Comparison of ENCODE assay signal across 8 cellular contexts in genomic region chr4:156885374-156885773, GRCh38.
"Had no signal": no experiment of that assay in that cellular context is flagged by ENCODE, and none has a peak within 500 bp of the region (broad histone marks: within the 10 kb centered on the region; RNA-seq: fewer than 3 reads in every experiment).

No MANE protein-coding gene starts in this region.

- H3K27ac Mint-ChIP-seq: GM23338, H9, IgD-negative memory B cell had no signal

- ATAC-seq: GM23338 had no signal

- H3K27me3 Mint-ChIP-seq: IgD-negative memory B cell had no signal

- H2AFZ ChIP-seq: GM23338 had no signal

- H3K9me3 Mint-ChIP-seq: GM23338 had no signal

- FAIRE-seq: H1, H54 had no signal

- H3K36me3 Mint-ChIP-seq: IgD-negative memory B cell had no signal

- H3K4me2 ChIP-seq: GM23338 had no signal

- H3K4me3 ChIP-seq: GM23338 had no signal

- H3K27ac ChIP-seq: HL-60 had no signal

- DNase-seq: H9, HCEC 1CT, KG1 had no signal

- H3K4me3 Mint-ChIP-seq: GM23338, H9, IgD-negative memory B cell had no signal

- H3K4me1 Mint-ChIP-seq: GM23338, H9, IgD-negative memory B cell had no signal
